Comparison of ENCODE assay signal across 9 cellular contexts in the genomic region with DNA sequence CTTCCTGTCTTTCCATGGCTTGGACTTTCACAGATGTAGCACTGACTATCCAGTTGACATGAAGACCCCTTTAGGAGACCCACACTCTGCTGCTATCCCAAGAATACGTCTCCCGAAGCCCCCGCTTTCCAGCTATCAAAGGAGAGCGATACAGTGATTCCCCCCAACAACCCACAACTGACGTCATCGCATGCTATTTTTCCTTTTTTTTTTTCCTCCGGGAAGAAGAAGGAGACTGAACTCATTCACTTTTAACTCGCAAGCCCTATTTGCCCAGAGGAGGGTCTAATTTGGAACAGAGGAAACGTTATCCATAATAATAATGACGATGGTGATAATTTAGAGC. TPM values are rescaled to one million over a fixed set of nuclear protein-coding genes. Genes with fewer than 3 reads are reported as not detected.
DNase-seq lines count a peak whose midpoint lies in the region; ATAC-seq and TF ChIP-seq lines count a peak whose summit lies in the region.
"Had no signal": no experiment of that assay in that cellular context is flagged by ENCODE, and none has a peak within 500 bp of the region (broad histone marks: within the 10 kb centered on the region; RNA-seq: fewer than 3 reads in every experiment).

No MANE protein-coding gene starts in this region.

- peak overlapping the region in 10 of 12 donors; percentile 49 to 75 (median 60) for H3K4me3 ChIP-seq in heart left ventricle
- peak overlapping the region; percentile 57 for H3K4me3 ChIP-seq in endodermal cell (ENCODE audit: low read length)
- peak overlapping the region; percentile 36 to 64 for H3K4me3 ChIP-seq in mucosa of rectum (ENCODE audit: low read length in 2 of 2)
- peak overlapping the region; percentile 74 for H3K4me3 ChIP-seq in urinary bladder (ENCODE audit: low read depth, low read length)

- no peaks in the 10 kb centered on the region for H3K9me3 Mint-ChIP-seq in endodermal cell

- H3K27me3 ChIP-seq in heart left ventricle (peaks cover 0 to 49% (median 4%) of the 10 kb centered on the region in 9 donors), endodermal cell (ENCODE audit: control insufficient read depth, insufficient read depth, low read length, poor library complexity, severe bottlenecking) (peaks cover 87% of the 10 kb centered on the region), mucosa of rectum (ENCODE audit: control insufficient read depth in 2 of 2, insufficient read depth in 2 of 2, low read length in 2 of 2) (peaks cover 29 to 38% of the 10 kb centered on the region in 2 donors)

- H3K9ac ChIP-seq in endodermal cell (ENCODE audit: extremely low read depth, low read length, poor library complexity, severe bottlenecking) (no peak overlapping the region), mucosa of rectum (ENCODE audit: low read depth in 1 of 2, low read length in 2 of 2) (peak overlapping the region in 1 of 2 donors; percentile 46)

- H3K27ac Mint-ChIP-seq in endodermal cell = no peak overlapping the region

- TF ChIP-seq CTCF in heart left ventricle (IDR thresholded peaks at IDR 0.05) = no peak
- no peak for TF ChIP-seq CTCF in endodermal cell (conservative IDR thresholded peaks at IDR 0.05)
- no peak for TF ChIP-seq CTCF in RWPE1 (conservative IDR thresholded peaks at IDR 0.05; ENCODE audit: low read depth)

- H3K36me3 ChIP-seq in heart left ventricle (no peaks in the 10 kb centered on the region), endodermal cell (ENCODE audit: control insufficient read depth, insufficient read depth, low read length) (no peaks in the 10 kb centered on the region), mucosa of rectum (ENCODE audit: control insufficient read depth in 2 of 2, insufficient read depth in 2 of 2, low read length in 2 of 2) (no peaks in the 10 kb centered on the region), urinary bladder (ENCODE audit: insufficient read depth) (no peaks in the 10 kb centered on the region)

- peaks cover 92% of the 10 kb centered on the region for H3K27me3 Mint-ChIP-seq in endodermal cell (ENCODE audit: insufficient read depth)

- DNase-seq in heart left ventricle = peak in 1 of 5 donors; percentile 26
- no peak for DNase-seq in Right ventricle myocardium superior
- DNase-seq in endodermal cell = no peak
- DNase-seq in RWPE1 (ENCODE audit: low spot score) = no peak
- no peak for DNase-seq in NCI-H510A treated with DMSO at 0.1 percent for 48 hours (lab: John Stamatoyannopoulos, UW)
- DNase-seq in NK-92 treated with Interleukin-12 subunit alpha and Interleukin-12 subunit beta, amount 100 ng/mL, for 24 hours (lab: John Stamatoyannopoulos, UW) = no peak

- intact Hi-C loops in heart left ventricle (cut with DNase I) = loop anchor here in 8 of 10 donors (1.0 to 10.0 kb wide), 13 partner anchors 159 to 561 kb away; no protein-coding TSS in a partner anchor
- intact Hi-C loops in Right ventricle myocardium superior (cut with DNase I) = loop anchor here (5.0 kb wide), 2 partner anchors 417 to 502 kb away; no protein-coding TSS in a partner anchor

- no peaks in the 10 kb centered on the region for H3K36me3 Mint-ChIP-seq in endodermal cell (ENCODE audit: low read depth)

- 14 to 26% (median 21%) methylated on average over 10 of the region's 10 CpGs for WGBS in heart left ventricle, 4 donors
- 3 to 5% methylated on average over 6 to 10 of the region's 10 CpGs for WGBS in endodermal cell (ENCODE audit: insufficient coverage in 1 of 2, insufficient read length in 1 of 2), 2 experiments
- WGBS in urinary bladder = 12% methylated on average over 10 of the region's 10 CpGs

- POLR2A ChIA-PET in RWPE1 (lab: Yijun Ruan, JAX; ENCODE audit: low non-redundant PET) = no interaction called here

- H3K4me1 Mint-ChIP-seq in endodermal cell = peaks cover 40% of the 10 kb centered on the region

- no peak for TF ChIP-seq POLR2A in heart left ventricle (IDR thresholded peaks at IDR 0.05)

- peaks cover 0 to 36% (median 6%) of the 10 kb centered on the region in 12 donors for H3K4me1 ChIP-seq in heart left ventricle
- no peaks in the 10 kb centered on the region for H3K4me1 ChIP-seq in endodermal cell (ENCODE audit: control insufficient read depth, insufficient read depth, low read length)
- H3K4me1 ChIP-seq in mucosa of rectum (ENCODE audit: control insufficient read depth in 2 of 2, insufficient read depth in 2 of 2, low read length in 2 of 2) = no peaks in the 10 kb centered on the region
- H3K4me1 ChIP-seq in urinary bladder (ENCODE audit: insufficient read depth) = no peaks in the 10 kb centered on the region

- CTCF ChIA-PET in RWPE1 (lab: Yijun Ruan, JAX) = interaction anchor here (0.6 to 0.7 kb wide), 3 partner anchors 28 to 1370 kb away, joined by 3 to 7 read pairs (median 5); no protein-coding TSS in a partner anchor

- ATAC-seq in heart left ventricle (no peak), Right ventricle myocardium superior (ENCODE audit: poor library complexity) (no peak)

- H3K27ac ChIP-seq in heart left ventricle = peak overlapping the region in 11 of 12 donors; percentile 36 to 97 (median 83)
- no peak overlapping the region for H3K27ac ChIP-seq in endodermal cell (ENCODE audit: low read depth, low read length)
- H3K27ac ChIP-seq in mucosa of rectum (ENCODE audit: low read depth in 2 of 2, low read length in 2 of 2) = peak overlapping the region; percentile 55 to 72
- H3K27ac ChIP-seq in urinary bladder (ENCODE audit: low read depth) = peak overlapping the region; percentile 34
- no peak overlapping the region for H3K27ac ChIP-seq in RWPE1
- H3K27ac ChIP-seq: C4-2B had no signal

- H3K9me3 ChIP-seq in heart left ventricle (no peaks in the 10 kb centered on the region), endodermal cell (ENCODE audit: control insufficient read depth, low read length) (no peaks in the 10 kb centered on the region), mucosa of rectum (ENCODE audit: control insufficient read depth in 2 of 2, low read length in 2 of 2) (no peaks in the 10 kb centered on the region)

- H3K4me3 Mint-ChIP-seq in endodermal cell = peak overlapping the region; percentile 53

RNA-seq across cellular contexts. Expression of gene PAPPA, which starts 2.1 kb away (rescaled TPM):
- total RNA-seq in heart left ventricle (1 to 10 TPM in 7 of 9 donors, under 1 TPM in 2; 0.65 to 8.5 (median 2.1) TPM), Right ventricle myocardium superior (1.2 TPM), endodermal cell (under 1 TPM; 0.09 TPM), urinary bladder (5.9 TPM)
- polyA plus RNA-seq in heart left ventricle (1 to 10 TPM in 1 of 2 donors, under 1 TPM in 1; 0.23 to 2.5 TPM), urinary bladder (4.2 TPM)
- 4.1 TPM for polyA plus RNA-seq in endodermal cell (2013, experiment 1 of 2)
- 4.0 TPM for polyA plus RNA-seq in endodermal cell (2013, experiment 2 of 2)

Comparison
In these comparisons a context has a peak if more than half of its experiments do, and no peak if none do; other contexts are left out.
1. H3K27ac ChIP-seq: peak in heart left ventricle (11 of 12), mucosa of rectum (2 of 2) and urinary bladder (single experiment); none in endodermal cell (single experiment) and RWPE1 (single experiment).
2. Peak in every context shown above with its lines, with median percentiles within 50 percentile points of each other: H3K4me3 ChIP-seq.